13 cellular contexts compared by ENCODE assay signal in the genomic region with DNA sequence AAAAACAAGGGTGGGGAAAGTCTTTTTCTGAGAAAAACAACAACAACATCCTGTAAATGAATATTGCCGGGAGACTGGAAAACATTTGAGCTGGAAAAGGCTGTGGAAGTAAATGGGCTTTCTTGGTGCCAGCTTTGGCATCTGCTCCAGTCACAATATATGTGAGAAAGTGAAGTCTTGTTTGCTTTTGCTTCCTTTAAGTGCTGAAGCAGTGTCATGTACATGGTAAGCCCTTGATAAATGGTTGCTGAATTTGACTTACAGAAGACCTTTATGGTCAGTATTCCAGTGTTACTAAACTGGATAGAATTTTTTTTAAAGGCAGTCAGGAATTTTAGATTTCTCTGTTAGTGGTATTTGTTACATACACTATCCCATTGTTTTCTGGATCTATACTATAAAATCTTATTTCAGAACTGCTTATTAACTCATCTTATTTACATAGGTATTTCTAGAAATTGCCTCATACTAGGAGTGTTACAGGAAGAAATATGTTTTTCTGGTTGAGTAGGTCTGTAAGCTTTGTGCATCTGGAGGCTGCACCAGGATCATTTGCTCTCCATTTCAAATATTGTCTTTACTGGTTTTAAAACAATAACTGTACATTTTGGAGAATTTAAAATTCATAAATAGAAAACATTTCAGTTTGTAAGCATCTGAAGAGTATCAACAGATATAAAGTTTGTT.
"Had no signal": no experiment of that assay in that cellular context is flagged by ENCODE, and none has a peak within 500 bp of the region (broad histone marks: within the 10 kb centered on the region; RNA-seq: fewer than 3 reads in every experiment).

No MANE protein-coding gene starts in this region.

- H3K4me3 ChIP-seq: breast epithelium, hepatocyte, pancreas, upper lobe of left lung had no signal

- ATAC-seq: activated CD8-positive, alpha-beta memory T cell treated with anti-CD3 and anti-CD28 coated beads, Interleukin-2, amount 10 ng/mL, durations not matched to agents 7 days and 5 days; activated naive CD4-positive, alpha-beta T cell treated with anti-CD3 and anti-CD28 coated beads, Interleukin-2, amount 50 U/mL, for 72 hours had no signal

- DNase-seq: activated CD4-positive, alpha-beta T cell treated with anti-CD3 and anti-CD28 coated beads, Interleukin-2, amount 50 U/mL, for 48 hours; activated CD4-positive, CD25-positive, alpha-beta regulatory T cell treated with anti-CD3 and anti-CD28 coated beads, Interleukin-2, amount 50 U/mL, for 72 hours; activated CD8-positive, alpha-beta memory T cell treated with anti-CD3 and anti-CD28 coated beads, Interleukin-2, amount 10 ng/mL, durations not matched to agents 7 days and 5 days; activated effector memory CD4-positive, alpha-beta T cell treated with anti-CD3 and anti-CD28 coated beads, Interleukin-2, amount 50 U/mL, for 16 hours; activated T-cell treated with anti-CD3 and anti-CD28 coated beads, Interleukin-2, amount 50 U/mL, for 24 hours; amygdala; pancreas; stimulated activated CD4-positive, alpha-beta T cell treated with anti-CD3 and anti-CD28 coated beads, Interleukin-15, amount 100 ng/mL, for 24 hours; stimulated activated CD4-positive, alpha-beta T cell treated with anti-CD3 and anti-CD28 coated beads, Interleukin-4, amount 100 ng/mL, for 24 hours; upper lobe of left lung had no signal
